23 cellular contexts compared by ENCODE assay signal in genomic region chr11:107198490-107199007, GRCh38.
"Had no signal": no experiment of that assay in that cellular context is flagged by ENCODE, and none has a peak within 500 bp of the region (broad histone marks: within the 10 kb centered on the region; RNA-seq: fewer than 3 reads in every experiment).

No MANE protein-coding gene starts in this region.

- DNase-seq: dorsolateral prefrontal cortex; effector CD4-positive, alpha-beta T cell; gastrocnemius medialis; head of caudate nucleus; kidney; mucosa of descending colon; naive B cell; stimulated activated CD4-positive, alpha-beta T cell treated with anti-CD3 and anti-CD28 coated beads, Interleukin-4, amount 100 ng/mL, for 4 hours; stimulated activated naive CD8-positive, alpha-beta T cell treated with anti-CD3 and anti-CD28 coated beads, Interleukin-15, Interleukin-2, amounts not matched to agents 100 U/mL and 50 U/mL, for 24 hours; substantia nigra; testis; tibial artery had no signal

- H3K4me3 ChIP-seq: dorsolateral prefrontal cortex, gastrocnemius medialis, lung, mucosa of descending colon, neural progenitor cell, prostate gland, right atrium auricular region, testis, tibial artery had no signal

- H3K27ac ChIP-seq: dorsolateral prefrontal cortex, gastrocnemius medialis, neural progenitor cell, parathyroid adenoma, prostate gland, right atrium auricular region, testis, tibial artery had no signal

- H3K36me3 Mint-ChIP-seq: memory B cell; naive B cell; natural killer cell treated with Interleukin-12 subunit alpha and Interleukin-12 subunit beta and Interleukin-15 and Interleukin-18, amount 100 ng/mL, for 72 hours; neural progenitor cell; stimulated activated memory B cell treated with anti-CD40 and anti-IgM and Interleukin-4, amounts not matched to agents 10 μg/mL and 1 μg/mL and 100 μg/mL, for 72 hours; type B pancreatic cell had no signal

- ATAC-seq: gastrocnemius medialis; left lobe of liver; mucosa of descending colon; natural killer cell treated with Interleukin-12 subunit alpha and Interleukin-12 subunit beta and Interleukin-15 and Interleukin-18, amount 100 ng/mL, for 72 hours; sciatic nerve; stimulated activated memory B cell treated with anti-CD40 and anti-IgM and Interleukin-4, amounts not matched to agents 10 μg/mL and 1 μg/mL and 100 μg/mL, for 72 hours; stimulated activated naive CD8-positive, alpha-beta T cell treated with anti-CD3 and anti-CD28 coated beads, Interleukin-15, Interleukin-2, amounts not matched to agents 100 U/mL and 50 U/mL, for 24 hours had no signal

- H3K4me1 ChIP-seq: gastrocnemius medialis, neural progenitor cell, parathyroid adenoma, prostate gland, right atrium auricular region, testis, tibial artery had no signal

- H3K9me3 Mint-ChIP-seq: stimulated activated memory B cell treated with anti-CD40 and anti-IgM and Interleukin-4, amounts not matched to agents 10 μg/mL and 1 μg/mL and 100 μg/mL, for 72 hours; type B pancreatic cell had no signal

- H3K9ac ChIP-seq: neural progenitor cell, parathyroid adenoma had no signal

- H3K27me3 Mint-ChIP-seq: memory B cell; naive B cell; natural killer cell treated with Interleukin-12 subunit alpha and Interleukin-12 subunit beta and Interleukin-15 and Interleukin-18, amount 100 ng/mL, for 72 hours; stimulated activated memory B cell treated with anti-CD40 and anti-IgM and Interleukin-4, amounts not matched to agents 10 μg/mL and 1 μg/mL and 100 μg/mL, for 72 hours; type B pancreatic cell had no signal

- H3K4me2 ChIP-seq: neural progenitor cell had no signal

- H3K9me3 ChIP-seq: gastrocnemius medialis, prostate gland, testis, tibial artery had no signal

- H3K4me3 Mint-ChIP-seq: memory B cell; naive B cell; natural killer cell treated with Interleukin-12 subunit alpha and Interleukin-12 subunit beta and Interleukin-15 and Interleukin-18, amount 100 ng/mL, for 72 hours; neural progenitor cell; stimulated activated memory B cell treated with anti-CD40 and anti-IgM and Interleukin-4, amounts not matched to agents 10 μg/mL and 1 μg/mL and 100 μg/mL, for 72 hours; type B pancreatic cell had no signal

- H3K27me3 ChIP-seq: dorsolateral prefrontal cortex, gastrocnemius medialis, neural progenitor cell, right atrium auricular region, testis, tibial artery had no signal

- H3K4me1 Mint-ChIP-seq: memory B cell; naive B cell; neural progenitor cell; stimulated activated memory B cell treated with anti-CD40 and anti-IgM and Interleukin-4, amounts not matched to agents 10 μg/mL and 1 μg/mL and 100 μg/mL, for 72 hours had no signal

- H3K36me3 ChIP-seq: gastrocnemius medialis, neural progenitor cell, prostate gland, right atrium auricular region, tibial artery had no signal

- H3K27ac Mint-ChIP-seq: memory B cell; naive B cell; natural killer cell treated with Interleukin-12 subunit alpha and Interleukin-12 subunit beta and Interleukin-15 and Interleukin-18, amount 100 ng/mL, for 72 hours; neural progenitor cell; stimulated activated memory B cell treated with anti-CD40 and anti-IgM and Interleukin-4, amounts not matched to agents 10 μg/mL and 1 μg/mL and 100 μg/mL, for 72 hours; type B pancreatic cell had no signal
